9 cellular contexts compared by ENCODE assay signal in the genomic region with DNA sequence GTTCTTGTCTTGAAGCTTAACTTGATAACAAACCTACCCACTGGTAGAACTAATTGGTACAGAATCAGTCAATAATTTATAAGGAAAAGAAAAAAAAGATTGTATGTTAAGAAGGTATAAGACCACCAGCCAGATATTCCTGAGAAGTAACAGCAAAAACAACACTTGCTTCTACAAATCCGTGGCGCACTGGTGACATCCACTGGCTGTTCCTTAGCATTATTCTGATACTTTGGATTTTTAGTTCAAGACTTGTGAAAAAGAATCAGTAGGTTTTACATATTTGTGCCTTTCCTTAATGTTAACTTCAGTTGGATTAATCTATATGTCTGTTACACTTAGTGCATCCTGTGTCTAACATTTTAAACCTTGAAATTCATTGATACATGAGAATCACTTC.
A peak's percentile ranks its signal among the peaks of the same experiment; 100 is the strongest.
DNase-seq lines count a peak whose midpoint lies in the region; ATAC-seq and TF ChIP-seq lines count a peak whose summit lies in the region.
"Had no signal": no experiment of that assay in that cellular context is flagged by ENCODE, and none has a peak within 500 bp of the region (broad histone marks: within the 10 kb centered on the region; RNA-seq: fewer than 3 reads in every experiment).

No MANE protein-coding gene starts in this region.

- DNase-seq in GM23338 (ENCODE audit: low spot score) (peak; percentile 72), NCI-H748 (lab: John Stamatoyannopoulos, UW; ENCODE audit: unreplicated experiment) (peak; percentile 67), epithelial cell of proximal tubule (ENCODE audit: low read depth) (peak; percentile 13), posterior cingulate gyrus (peak in 8 of 10 donors; percentile 15 to 90 (median 45)), T-cell (no peak)
- DNase-seq in activated T-cell treated with anti-CD3 and anti-CD28 coated beads, Interleukin-2, amount 50 U/mL, for 72 hours = no peak
- DNase-seq in activated CD8-positive, alpha-beta memory T cell treated with anti-CD3 and anti-CD28 coated beads, Interleukin-2, amount 50 U/mL, for 4 hours = no peak
- no peak for DNase-seq in CD8-positive, alpha-beta T cell

- H3K4me1 Mint-ChIP-seq in GM23338 (no peaks in the 10 kb centered on the region), T-cell (no peaks in the 10 kb centered on the region)
- no peaks in the 10 kb centered on the region for H3K4me1 Mint-ChIP-seq in activated T-cell treated with anti-CD3 and anti-CD28 coated beads, Interleukin-2, amount 50 U/mL, for 72 hours (ENCODE audit: low read depth)
- H3K4me1 Mint-ChIP-seq in CD8-positive, alpha-beta T cell (ENCODE audit: low read depth) = no peaks in the 10 kb centered on the region

- ATAC-seq in GM23338 = peak; percentile 36; the same call in 1 of the 3 replicates
- no peak for ATAC-seq in T-cell (replicated peaks in 1 of 4)
- ATAC-seq in activated T-cell treated with anti-CD3 and anti-CD28 coated beads, Interleukin-2, amount 50 U/mL, for 72 hours (replicated peaks in 1 of 2) = no peak
- ATAC-seq in CD8-positive, alpha-beta T cell = no peak
- ATAC-seq: mucosa of descending colon had no signal

- H3K27ac ChIP-seq in GM23338 (ENCODE audit: low read depth) = no peak overlapping the region
- H3K27ac ChIP-seq in CD8-positive, alpha-beta T cell (ENCODE audit: low read depth, low read length) = no peak overlapping the region

- H3K4me3 Mint-ChIP-seq in GM23338 (no peak overlapping the region), T-cell (no peak overlapping the region)
- no peak overlapping the region for H3K4me3 Mint-ChIP-seq in activated T-cell treated with anti-CD3 and anti-CD28 coated beads, Interleukin-2, amount 50 U/mL, for 72 hours
- H3K4me3 Mint-ChIP-seq in CD8-positive, alpha-beta T cell = no peak overlapping the region

- intact Hi-C loops in posterior cingulate gyrus (cut with DNase I) = loop anchor here (5.0 kb wide), 1 partner anchor 1297 kb away; no protein-coding TSS in a partner anchor
- intact Hi-C loops in CD8-positive, alpha-beta T cell (cut with DNase I, micrococcal nuclease) = no loop called here

- no peaks in the 10 kb centered on the region for H3K27me3 ChIP-seq in GM23338 (ENCODE audit: insufficient read depth)
- H3K27me3 ChIP-seq in CD8-positive, alpha-beta T cell (ENCODE audit: insufficient read depth, low read length) = no peaks in the 10 kb centered on the region

- POLR2A ChIA-PET in T-cell (lab: Charles Lee) = no interaction called here
- POLR2A ChIA-PET in CD8-positive, alpha-beta T cell (lab: Charles Lee) = no interaction called here

- no peaks in the 10 kb centered on the region for H3K36me3 Mint-ChIP-seq in GM23338 (ENCODE audit: low read depth)
- no peaks in the 10 kb centered on the region for H3K36me3 Mint-ChIP-seq in T-cell
- H3K36me3 Mint-ChIP-seq in activated T-cell treated with anti-CD3 and anti-CD28 coated beads, Interleukin-2, amount 50 U/mL, for 72 hours (ENCODE audit: insufficient read depth in 2 of 2) = no peaks in the 10 kb centered on the region
- no peaks in the 10 kb centered on the region for H3K36me3 Mint-ChIP-seq in CD8-positive, alpha-beta T cell

- no peaks in the 10 kb centered on the region for H3F3A ChIP-seq in GM23338 (replicated peaks; ENCODE audit: low read depth)

- H3K27me3 Mint-ChIP-seq in GM23338 (ENCODE audit: insufficient read depth, low read depth, poor library complexity) = no peaks in the 10 kb centered on the region
- H3K27me3 Mint-ChIP-seq in T-cell = no peaks in the 10 kb centered on the region
- no peaks in the 10 kb centered on the region for H3K27me3 Mint-ChIP-seq in activated T-cell treated with anti-CD3 and anti-CD28 coated beads, Interleukin-2, amount 50 U/mL, for 72 hours (ENCODE audit: low read depth)
- no peaks in the 10 kb centered on the region for H3K27me3 Mint-ChIP-seq in CD8-positive, alpha-beta T cell (ENCODE audit: low read depth)

- H3K4me3 ChIP-seq in GM23338 (no peak overlapping the region), epithelial cell of proximal tubule (ENCODE audit: low read depth, low read length) (no peak overlapping the region)
- H3K4me3 ChIP-seq in CD8-positive, alpha-beta T cell (ENCODE audit: low read depth, low read length) = no peak overlapping the region
- H3K4me3 ChIP-seq: mucosa of descending colon had no signal

- CTCF ChIA-PET in T-cell (lab: Charles Lee) = no interaction called here
- CTCF ChIA-PET in CD8-positive, alpha-beta T cell (lab: Charles Lee) = no interaction called here

- no peaks in the 10 kb centered on the region for H3K4me1 ChIP-seq in GM23338 (ENCODE audit: insufficient read depth)
- H3K4me1 ChIP-seq in CD8-positive, alpha-beta T cell (ENCODE audit: insufficient read depth, low read length) = no peaks in the 10 kb centered on the region

- H3K9me2 ChIP-seq in GM23338 (ENCODE audit: insufficient read depth) = no peaks in the 10 kb centered on the region

- H4K20me1 ChIP-seq in GM23338 (replicated peaks; ENCODE audit: insufficient read depth) = no peaks in the 10 kb centered on the region

- H3K27ac Mint-ChIP-seq in GM23338 (no peak overlapping the region), T-cell (no peak overlapping the region)
- no peak overlapping the region for H3K27ac Mint-ChIP-seq in activated T-cell treated with anti-CD3 and anti-CD28 coated beads, Interleukin-2, amount 50 U/mL, for 72 hours
- H3K27ac Mint-ChIP-seq in CD8-positive, alpha-beta T cell = no peak overlapping the region

- TF ChIP-seq CTCF in GM23338 (conservative IDR thresholded peaks at IDR 0.05; ENCODE audit: low read depth in 2 of 2) = peak; percentile 84 to 88
- TF ChIP-seq CTCF in epithelial cell of proximal tubule (conservative IDR thresholded peaks at IDR 0.05; ENCODE audit: low read depth, low read length) = peak; percentile 67
- TF ChIP-seq CTCF in CD8-positive, alpha-beta T cell (IDR thresholded peaks at IDR 0.05) = no peak

- H3K9me3 ChIP-seq in CD8-positive, alpha-beta T cell (ENCODE audit: low read length) = no peaks in the 10 kb centered on the region
- H3K9me3 ChIP-seq: mucosa of descending colon had no signal

- no peak overlapping the region for H2AFZ ChIP-seq in GM23338

- H3K79me2 ChIP-seq in GM23338 (replicated peaks; ENCODE audit: insufficient read depth) = no peaks in the 10 kb centered on the region

- no peaks in the 10 kb centered on the region for H3K36me3 ChIP-seq in GM23338 (ENCODE audit: insufficient read depth)
- no peaks in the 10 kb centered on the region for H3K36me3 ChIP-seq in CD8-positive, alpha-beta T cell (ENCODE audit: insufficient read depth, low read length)

- H3K9me3 Mint-ChIP-seq in GM23338 = no peaks in the 10 kb centered on the region
- H3K9me3 Mint-ChIP-seq in T-cell = no peaks in the 10 kb centered on the region
- peaks cover 0 to 2% of the 10 kb centered on the region in 2 donors for H3K9me3 Mint-ChIP-seq in activated T-cell treated with anti-CD3 and anti-CD28 coated beads, Interleukin-2, amount 50 U/mL, for 72 hours
- peaks cover 2% of the 10 kb centered on the region for H3K9me3 Mint-ChIP-seq in CD8-positive, alpha-beta T cell

- no peak overlapping the region for H3K4me2 ChIP-seq in GM23338

TF ChIP-seq in GM23338, 12 proteins besides CTCF, POLR2A, EP300 and RAD21:
- TF ChIP-seq EZH2 (IDR thresholded peaks at IDR 0.05; ENCODE audit: low read depth, unreplicated experiment) (no peak), ZNF114 (CRISPR knock-in tag; IDR thresholded peaks at IDR 0.05) (no peak), ZNF331 (CRISPR knock-in tag; IDR thresholded peaks at IDR 0.05; ENCODE audit: low read depth) (no peak), EZH2phosphoT487 (IDR thresholded peaks at IDR 0.05; ENCODE audit: unreplicated experiment) (no peak), NANOG (IDR thresholded peaks at IDR 0.05; ENCODE audit: borderline replicate concordance) (no peak)
- TF ChIP-seq, protein P1, sequence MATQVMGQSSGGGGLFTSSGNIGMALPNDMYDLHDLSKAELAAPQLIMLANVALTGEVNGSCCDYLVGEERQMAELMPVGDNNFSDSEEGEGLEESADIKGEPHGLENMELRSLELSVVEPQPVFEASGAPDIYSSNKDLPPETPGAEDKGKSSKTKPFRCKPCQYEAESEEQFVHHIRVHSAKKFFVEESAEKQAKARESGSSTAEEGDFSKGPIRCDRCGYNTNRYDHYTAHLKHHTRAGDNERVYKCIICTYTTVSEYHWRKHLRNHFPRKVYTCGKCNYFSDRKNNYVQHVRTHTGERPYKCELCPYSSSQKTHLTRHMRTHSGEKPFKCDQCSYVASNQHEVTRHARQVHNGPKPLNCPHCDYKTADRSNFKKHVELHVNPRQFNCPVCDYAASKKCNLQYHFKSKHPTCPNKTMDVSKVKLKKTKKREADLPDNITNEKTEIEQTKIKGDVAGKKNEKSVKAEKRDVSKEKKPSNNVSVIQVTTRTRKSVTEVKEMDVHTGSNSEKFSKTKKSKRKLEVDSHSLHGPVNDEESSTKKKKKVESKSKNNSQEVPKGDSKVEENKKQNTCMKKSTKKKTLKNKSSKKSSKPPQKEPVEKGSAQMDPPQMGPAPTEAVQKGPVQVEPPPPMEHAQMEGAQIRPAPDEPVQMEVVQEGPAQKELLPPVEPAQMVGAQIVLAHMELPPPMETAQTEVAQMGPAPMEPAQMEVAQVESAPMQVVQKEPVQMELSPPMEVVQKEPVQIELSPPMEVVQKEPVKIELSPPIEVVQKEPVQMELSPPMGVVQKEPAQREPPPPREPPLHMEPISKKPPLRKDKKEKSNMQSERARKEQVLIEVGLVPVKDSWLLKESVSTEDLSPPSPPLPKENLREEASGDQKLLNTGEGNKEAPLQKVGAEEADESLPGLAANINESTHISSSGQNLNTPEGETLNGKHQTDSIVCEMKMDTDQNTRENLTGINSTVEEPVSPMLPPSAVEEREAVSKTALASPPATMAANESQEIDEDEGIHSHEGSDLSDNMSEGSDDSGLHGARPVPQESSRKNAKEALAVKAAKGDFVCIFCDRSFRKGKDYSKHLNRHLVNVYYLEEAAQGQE (IDR thresholded peaks at IDR 0.05; ENCODE audit: unreplicated experiment) = no peak

Comparison
In these comparisons a context has a peak if more than half of its experiments do, and no peak if none do; other contexts are left out.
1. DNase-seq: peak in GM23338 (single experiment), NCI-H748 (single experiment), epithelial cell of proximal tubule (single experiment) and posterior cingulate gyrus (8 of 10); none in T-cell (0 of 34), activated T-cell treated with anti-CD3 and anti-CD28 coated beads, Interleukin-2, amount 50 U/mL, for 72 hours (0 of 2), activated CD8-positive, alpha-beta memory T cell treated with anti-CD3 and anti-CD28 coated beads, Interleukin-2, amount 50 U/mL, for 4 hours (single experiment) and CD8-positive, alpha-beta T cell (0 of 7).